ENCODE assay signal across 18 cellular contexts in the genomic region with DNA sequence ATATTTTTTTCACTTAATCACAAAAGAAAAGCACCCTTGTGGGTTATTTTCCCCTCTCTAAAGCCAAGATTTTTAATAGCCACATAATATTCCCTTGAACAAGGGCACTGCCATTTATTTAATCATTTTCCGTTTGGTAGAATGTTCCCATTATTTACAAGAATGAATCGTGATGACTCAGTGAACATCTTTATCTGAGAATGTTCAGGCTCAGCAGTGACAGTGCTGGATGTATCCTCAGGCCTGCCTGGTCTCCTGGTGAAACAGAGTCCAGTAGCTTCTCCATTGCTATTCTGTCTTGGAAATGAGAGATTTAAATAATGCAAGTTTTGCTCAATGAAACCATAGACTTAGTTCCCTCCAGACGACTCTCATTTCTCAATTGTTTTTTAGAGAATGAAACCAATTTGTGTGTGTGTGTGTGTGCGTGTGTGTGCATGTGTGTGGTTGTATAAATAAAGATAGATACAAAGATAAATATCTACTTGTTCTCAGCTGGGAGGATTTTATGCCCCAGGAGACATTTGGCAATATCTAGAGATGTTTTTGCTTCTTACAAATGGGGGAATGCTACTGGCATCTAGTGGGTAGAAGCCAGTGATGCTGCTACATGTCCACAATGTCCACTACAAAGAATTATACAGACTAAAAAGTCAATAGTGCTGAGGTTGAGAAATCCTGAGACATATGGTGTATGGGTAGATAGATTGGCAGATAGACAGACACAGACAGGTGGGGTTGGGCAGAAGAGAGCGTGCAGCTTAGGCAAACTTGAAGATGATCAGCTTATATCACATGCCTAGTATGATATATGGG. TPM values are rescaled to one million over a fixed set of nuclear protein-coding genes. Genes with fewer than 3 reads are reported as not detected.
DNase-seq lines count a peak whose midpoint lies in the region; ATAC-seq and TF ChIP-seq lines count a peak whose summit lies in the region.
"Had no signal": no experiment of that assay in that cellular context is flagged by ENCODE, and none has a peak within 500 bp of the region (broad histone marks: within the 10 kb centered on the region; RNA-seq: fewer than 3 reads in every experiment).

No MANE protein-coding gene starts in this region.

- DNase-seq in cardiac muscle cell (ENCODE audit: low read depth in 1 of 2, low spot score in 1 of 2) (peak in 1 of 2 donors; percentile 52), Right ventricle myocardium inferior (ENCODE audit: missing footprints) (no peak), fibroblast of pulmonary artery (ENCODE audit: low read depth) (peak; percentile 60), stromal cell of bone marrow (ENCODE audit: low read depth) (peak; percentile 50), NCI-H1417 (lab: John Stamatoyannopoulos, UW) (no peak), NK-92 (lab: John Stamatoyannopoulos, UW; ENCODE audit: unreplicated experiment) (no peak)
- no peak for DNase-seq in stimulated activated CD4-positive, alpha-beta T cell treated with anti-CD3 and anti-CD28 coated beads, Interleukin-4, amount 100 ng/mL, for 1 hour
- DNase-seq: activated CD4-positive, alpha-beta T cell treated with anti-CD3 and anti-CD28 coated beads for 36 hours; activated T-cell treated with anti-CD3 and anti-CD28 coated beads, Interleukin-2, amount 50 U/mL, for 24 hours; anterior cingulate cortex; effector memory CD4-positive, alpha-beta T cell; hypothalamus; NCI-H2081; occipital lobe; stimulated activated CD8-positive, alpha-beta memory T cell treated with anti-CD3 and anti-CD28 coated beads, Interleukin-4, amount 100 ng/mL, for 48 hours; upper lobe of left lung had no signal

- H3K27me3 ChIP-seq in cardiac muscle cell, result no peaks in the 10 kb centered on the region
- H3K27me3 ChIP-seq: upper lobe of left lung had no signal

- ATAC-seq in Right ventricle myocardium inferior, result no peak
- ATAC-seq: activated CD4-positive, alpha-beta T cell treated with anti-CD3 and anti-CD28 coated beads for 36 hours had no signal

- H3K36me3 ChIP-seq in cardiac muscle cell, result no peaks in the 10 kb centered on the region
- H3K36me3 ChIP-seq: upper lobe of left lung had no signal

- H3K4me1 ChIP-seq in cardiac muscle cell (ENCODE audit: low read depth), result no peaks in the 10 kb centered on the region
- H3K4me1 ChIP-seq: upper lobe of left lung had no signal

- H3K27ac ChIP-seq in cardiac muscle cell (no peak overlapping the region), VCaP (no peak overlapping the region)
- H3K27ac ChIP-seq: upper lobe of left lung had no signal

- intact Hi-C loops in Right ventricle myocardium inferior (cut with DNase I), result no loop called here

- TF ChIP-seq CTCF in cardiac muscle cell (IDR thresholded peaks at IDR 0.05; ENCODE audit: low read depth, low read length), result peak; percentile 27
- peak; percentile 43 for TF ChIP-seq CTCF in VCaP (conservative IDR thresholded peaks at IDR 0.05)
- TF ChIP-seq CTCF in fibroblast of pulmonary artery (IDR thresholded peaks at IDR 0.05; ENCODE audit: low read length, missing control alignments), result peak; percentile 34

- H3K9me3 ChIP-seq in cardiac muscle cell (ENCODE audit: low read depth), result no peaks in the 10 kb centered on the region
- H3K9me3 ChIP-seq: upper lobe of left lung had no signal

- H3K4me3 ChIP-seq in cardiac muscle cell (no peak overlapping the region), fibroblast of pulmonary artery (replicated peaks; ENCODE audit: low read depth, low read length) (no peak overlapping the region)
- H3K4me3 ChIP-seq: lung, upper lobe of left lung had no signal

RNA-seq across cellular contexts. Expression of a gene that starts 55.0 kb away (rescaled TPM):
- total RNA-seq in cardiac muscle cell (0.80 and 0.81 TPM in 2 replicates), Right ventricle myocardium inferior (1.1 TPM)
- polyA plus RNA-seq in cardiac muscle cell, result 0.20 and 0.76 TPM in 2 replicates
- total RNA-seq: activated CD4-positive, alpha-beta T cell treated with anti-CD3 and anti-CD28 coated beads for 36 hours had no signal

Comparison
In these comparisons a context has a peak if more than half of its experiments do, and no peak if none do; other contexts are left out.
1. DNase-seq: peak in fibroblast of pulmonary artery (single experiment) and stromal cell of bone marrow (single experiment); none in Right ventricle myocardium inferior (single experiment), NCI-H1417 (0 of 3), stimulated activated CD4-positive, alpha-beta T cell treated with anti-CD3 and anti-CD28 coated beads, Interleukin-4, amount 100 ng/mL, for 1 hour (single experiment) and NK-92 (single experiment).
2. Peak in every context shown above with its lines, with median percentiles within 50 percentile points of each other: CTCF ChIP-seq.